ENCODE assay signal across 9 cellular contexts in genomic region chr19:35040474-35040825, GRCh38. TPM values are rescaled to one million over a fixed set of nuclear protein-coding genes. Genes with fewer than 3 reads are reported as not detected.
A peak's percentile ranks its signal among the peaks of the same experiment; 100 is the strongest.
DNase-seq lines count a peak whose midpoint lies in the region; ATAC-seq lines count a peak whose summit lies in the region.
"Had no signal": no experiment of that assay in that cellular context is flagged by ENCODE, and none has a peak within 500 bp of the region (broad histone marks: within the 10 kb centered on the region; RNA-seq: fewer than 3 reads in every experiment).

No MANE protein-coding gene starts in this region.

- H3K36me3 ChIP-seq in mesendoderm (ENCODE audit: control insufficient read depth, insufficient read depth, low read length) (no peaks in the 10 kb centered on the region), subcutaneous abdominal adipose tissue (ENCODE audit: control insufficient read depth in 5 of 5, insufficient read depth in 5 of 5, low read length in 5 of 5) (no peaks in the 10 kb centered on the region)

- H3K18ac ChIP-seq in mesendoderm (ENCODE audit: low read length), result no peak overlapping the region

- no peak overlapping the region for H3K27ac Mint-ChIP-seq in activated CD4-positive, alpha-beta T cell treated with anti-CD3 and anti-CD28 coated beads, Interleukin-2, amount 10 ng/mL, durations not matched to agents 24 days and 14 days
- peak overlapping the region; percentile 42 for H3K27ac Mint-ChIP-seq in activated naive CD8-positive, alpha-beta T cell treated with anti-CD3 and anti-CD28 coated beads, Interleukin-2, amount 50 U/mL, for 24 hours

- H3K79me2 ChIP-seq in mesendoderm (ENCODE audit: control insufficient read depth, insufficient read depth, low read length), result no peaks in the 10 kb centered on the region

- H4K5ac ChIP-seq in mesendoderm (ENCODE audit: low read length), result no peak overlapping the region

- no peak overlapping the region for H2BK15ac ChIP-seq in mesendoderm (replicated peaks; ENCODE audit: low read depth)

- no peak for DNase-seq in activated CD4-positive, alpha-beta T cell treated with anti-CD3 and anti-CD28 coated beads, Interleukin-2, amount 10 ng/mL, durations not matched to agents 24 days and 14 days
- DNase-seq in activated CD4-positive, alpha-beta T cell treated with anti-CD3 and anti-CD28 coated beads, Interleukin-2, amount 50 U/mL, for 48 hours, result no peak
- DNase-seq in activated naive CD8-positive, alpha-beta T cell treated with anti-CD3 and anti-CD28 coated beads, Interleukin-2, amount 50 U/mL, for 24 hours, result no peak
- DNase-seq in mesendoderm, result no peak

- H2BK120ac ChIP-seq in mesendoderm (ENCODE audit: low read depth, low read length), result no peak overlapping the region

- H3K4me3 Mint-ChIP-seq in activated CD4-positive, alpha-beta T cell treated with anti-CD3 and anti-CD28 coated beads, Interleukin-2, amount 10 ng/mL, durations not matched to agents 24 days and 14 days, result peak overlapping the region; percentile 11
- peak overlapping the region; percentile 51 for H3K4me3 Mint-ChIP-seq in activated naive CD8-positive, alpha-beta T cell treated with anti-CD3 and anti-CD28 coated beads, Interleukin-2, amount 50 U/mL, for 24 hours

- no peak overlapping the region for H4K8ac ChIP-seq in mesendoderm (ENCODE audit: low read depth, low read length)

- H3K4me3 ChIP-seq in mesendoderm (ENCODE audit: low read length), result no peak overlapping the region
- H3K4me3 ChIP-seq in subcutaneous abdominal adipose tissue (ENCODE audit: low read depth in 1 of 5, low read length in 5 of 5), result peak overlapping the region in 4 of 5 donors; percentile 36 to 58 (median 42)
- H3K4me3 ChIP-seq: A549 had no signal

- H2BK5ac ChIP-seq in mesendoderm (ENCODE audit: low read length), result no peak overlapping the region

- H3K27me3 Mint-ChIP-seq in activated CD4-positive, alpha-beta T cell treated with anti-CD3 and anti-CD28 coated beads, Interleukin-2, amount 10 ng/mL, durations not matched to agents 24 days and 14 days, result peaks cover 17% of the 10 kb centered on the region
- H3K27me3 Mint-ChIP-seq in activated naive CD8-positive, alpha-beta T cell treated with anti-CD3 and anti-CD28 coated beads, Interleukin-2, amount 50 U/mL, for 24 hours, result peaks cover 8% of the 10 kb centered on the region

- no peak for ATAC-seq in activated naive CD8-positive, alpha-beta T cell treated with anti-CD3 and anti-CD28 coated beads, Interleukin-2, amount 50 U/mL, for 24 hours
- ATAC-seq in HG03039 (IDR thresholded peaks at IDR 0.05; ENCODE audit: unreplicated experiment), result no peak
- no peak for ATAC-seq in GM18909 (IDR thresholded peaks at IDR 0.05; ENCODE audit: poor library complexity, unreplicated experiment)
- ATAC-seq in GM21360 (IDR thresholded peaks at IDR 0.05; ENCODE audit: unreplicated experiment), result no peak

- no peaks in the 10 kb centered on the region for H3K36me3 Mint-ChIP-seq in activated CD4-positive, alpha-beta T cell treated with anti-CD3 and anti-CD28 coated beads, Interleukin-2, amount 10 ng/mL, durations not matched to agents 24 days and 14 days (ENCODE audit: low read depth)
- H3K36me3 Mint-ChIP-seq in activated naive CD8-positive, alpha-beta T cell treated with anti-CD3 and anti-CD28 coated beads, Interleukin-2, amount 50 U/mL, for 24 hours (ENCODE audit: low read depth), result no peaks in the 10 kb centered on the region

- H3K56ac ChIP-seq in mesendoderm (ENCODE audit: low read length), result peak overlapping the region; percentile 88

- no peaks in the 10 kb centered on the region for H3K9me3 Mint-ChIP-seq in activated CD4-positive, alpha-beta T cell treated with anti-CD3 and anti-CD28 coated beads, Interleukin-2, amount 10 ng/mL, durations not matched to agents 24 days and 14 days
- no peaks in the 10 kb centered on the region for H3K9me3 Mint-ChIP-seq in activated naive CD8-positive, alpha-beta T cell treated with anti-CD3 and anti-CD28 coated beads, Interleukin-2, amount 50 U/mL, for 24 hours

- WGBS in mesendoderm (ENCODE audit: extremely low coverage, insufficient coverage, low lambda C conversion rate), result no CpG with 5 or more reads among the region's 11 CpGs

- H3K23ac ChIP-seq in mesendoderm (ENCODE audit: low read length), result no peak overlapping the region

- H3K9ac ChIP-seq in mesendoderm (ENCODE audit: low read length) (peak overlapping the region; percentile 68), subcutaneous abdominal adipose tissue (ENCODE audit: low read length in 5 of 5) (peak overlapping the region in 3 of 5 donors; percentile 32 to 65 (median 48))

- H2AK5ac ChIP-seq in mesendoderm (ENCODE audit: low read length), result no peak overlapping the region

- H3K27ac ChIP-seq in mesendoderm (ENCODE audit: low read depth, low read length), result no peak overlapping the region
- H3K27ac ChIP-seq in subcutaneous abdominal adipose tissue (ENCODE audit: low read depth, low read length), result peak overlapping the region; percentile 37

- H3K79me1 ChIP-seq in mesendoderm (ENCODE audit: low read length), result peaks cover 4% of the 10 kb centered on the region

- H3K27me3 ChIP-seq in mesendoderm (ENCODE audit: insufficient read depth, low read length, poor library complexity) (no peaks in the 10 kb centered on the region), subcutaneous abdominal adipose tissue (ENCODE audit: control insufficient read depth in 5 of 5, insufficient read depth in 4 of 5, low read length in 5 of 5) (no peaks in the 10 kb centered on the region)

- peak overlapping the region; percentile 89 for H3K4me2 ChIP-seq in mesendoderm (ENCODE audit: low read length)

- H3K4me1 ChIP-seq in mesendoderm (ENCODE audit: control insufficient read depth, low read depth, low read length) (peaks cover 12% of the 10 kb centered on the region), subcutaneous abdominal adipose tissue (ENCODE audit: control insufficient read depth in 5 of 5, insufficient read depth in 5 of 5, low read length in 5 of 5) (peaks cover 4 to 70% (median 50%) of the 10 kb centered on the region in 5 donors)

- intact Hi-C loops in activated CD4-positive, alpha-beta T cell treated with anti-CD3 and anti-CD28 coated beads, Interleukin-2, amount 10 ng/mL, durations not matched to agents 24 days and 14 days (cut with micrococcal nuclease), result no loop called here

- H3K4ac ChIP-seq in mesendoderm (ENCODE audit: low read depth, low read length), result no peak overlapping the region

- H3K9me3 ChIP-seq in subcutaneous abdominal adipose tissue (ENCODE audit: control insufficient read depth in 5 of 5, low read length in 5 of 5), result no peaks in the 10 kb centered on the region
- H3K9me3 ChIP-seq: A549 had no signal

- H3K4me1 Mint-ChIP-seq in activated CD4-positive, alpha-beta T cell treated with anti-CD3 and anti-CD28 coated beads, Interleukin-2, amount 10 ng/mL, durations not matched to agents 24 days and 14 days, result peaks cover 14% of the 10 kb centered on the region
- peaks cover 24% of the 10 kb centered on the region for H3K4me1 Mint-ChIP-seq in activated naive CD8-positive, alpha-beta T cell treated with anti-CD3 and anti-CD28 coated beads, Interleukin-2, amount 50 U/mL, for 24 hours

RNA-seq across cellular contexts. Expression of gene HPN, which starts 1.1 kb away (rescaled TPM):
- total RNA-seq in activated CD4-positive, alpha-beta T cell treated with anti-CD3 and anti-CD28 coated beads, Interleukin-2, amount 10 ng/mL, durations not matched to agents 24 days and 14 days, result 0.09 TPM in 1 of 2 replicates, not detected in the other
- polyA plus RNA-seq in mesendoderm (2013, experiment 1 of 2), result 2.0 TPM
- 2.0 TPM for polyA plus RNA-seq in mesendoderm (2013, experiment 2 of 2)

RNA-seq across cellular contexts. Expression of gene SCN1B, which starts 10.2 kb away (rescaled TPM):
- 0.78 and 0.96 TPM in 2 replicates for total RNA-seq in activated CD4-positive, alpha-beta T cell treated with anti-CD3 and anti-CD28 coated beads, Interleukin-2, amount 10 ng/mL, durations not matched to agents 24 days and 14 days
- 0.63 TPM for polyA plus RNA-seq in mesendoderm (2013, experiment 1 of 2)
- polyA plus RNA-seq in mesendoderm (2013, experiment 2 of 2), result 0.81 TPM

RNA-seq across cellular contexts. Expression of gene GRAMD1A, which starts 40.3 kb away (rescaled TPM):
- 160 and 176 TPM in 2 replicates for total RNA-seq in activated CD4-positive, alpha-beta T cell treated with anti-CD3 and anti-CD28 coated beads, Interleukin-2, amount 10 ng/mL, durations not matched to agents 24 days and 14 days
- polyA plus RNA-seq in mesendoderm (2013, experiment 1 of 2), result 97.4 TPM
- 98.6 TPM for polyA plus RNA-seq in mesendoderm (2013, experiment 2 of 2)
